Comparison of ENCODE assay signal across 1 cellular context in the genomic region with DNA sequence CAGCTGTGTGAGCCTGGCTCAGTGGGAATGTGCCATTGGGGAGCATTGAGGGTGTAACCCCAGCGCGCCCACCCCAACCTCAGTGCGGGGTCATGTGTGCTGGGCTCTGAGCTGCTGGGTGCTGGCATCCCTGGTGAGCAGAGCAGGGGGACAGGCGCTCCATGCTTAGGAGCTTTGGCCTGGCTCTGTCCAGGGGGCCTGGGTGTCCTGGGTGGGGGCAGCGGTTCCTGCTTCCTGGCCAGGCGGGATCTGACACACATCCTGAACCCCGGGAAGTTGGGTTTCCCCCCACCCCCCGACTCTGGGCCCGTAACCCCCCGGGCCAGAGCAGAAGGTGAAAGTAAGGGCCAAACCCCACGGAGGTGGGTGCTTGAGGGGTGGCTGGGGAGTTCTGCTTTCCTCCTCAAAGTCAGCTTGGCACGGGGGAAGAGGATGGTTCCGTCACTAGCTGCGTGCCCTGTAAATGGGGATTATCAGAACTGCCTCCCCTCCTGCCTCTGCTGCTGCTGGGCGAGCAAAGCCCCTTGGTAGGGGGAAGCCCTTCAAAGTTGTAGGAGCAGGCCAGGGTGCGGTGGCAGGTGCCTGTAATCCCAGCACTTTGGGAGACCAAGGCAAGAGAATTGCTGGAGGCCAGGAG.
TF ChIP-seq lines count a peak whose summit lies in the region.

No MANE protein-coding gene starts in this region.

TF ChIP-seq in H1, 55 proteins besides CTCF, POLR2A, EP300 and RAD21:
- no peak for TF ChIP-seq E2F6 (IDR thresholded peaks at IDR 0.05)
- TF ChIP-seq SP4 (IDR thresholded peaks at IDR 0.05; ENCODE audit: low read length) = no peak
- TF ChIP-seq CEBPB (IDR thresholded peaks at IDR 0.05; ENCODE audit: low read depth, low read length) = no peak
- no peak for TF ChIP-seq KDM5A (IDR thresholded peaks at IDR 0.05; ENCODE audit: low read length)
- no peak for TF ChIP-seq GABPA (IDR thresholded peaks at IDR 0.05; ENCODE audit: borderline replicate concordance, insufficient read depth, low read length)
- no peak for TF ChIP-seq POU5F1 (IDR thresholded peaks at IDR 0.05; ENCODE audit: low read depth, low read length)
